Comparison of ENCODE assay signal across 17 cellular contexts in the genomic region with DNA sequence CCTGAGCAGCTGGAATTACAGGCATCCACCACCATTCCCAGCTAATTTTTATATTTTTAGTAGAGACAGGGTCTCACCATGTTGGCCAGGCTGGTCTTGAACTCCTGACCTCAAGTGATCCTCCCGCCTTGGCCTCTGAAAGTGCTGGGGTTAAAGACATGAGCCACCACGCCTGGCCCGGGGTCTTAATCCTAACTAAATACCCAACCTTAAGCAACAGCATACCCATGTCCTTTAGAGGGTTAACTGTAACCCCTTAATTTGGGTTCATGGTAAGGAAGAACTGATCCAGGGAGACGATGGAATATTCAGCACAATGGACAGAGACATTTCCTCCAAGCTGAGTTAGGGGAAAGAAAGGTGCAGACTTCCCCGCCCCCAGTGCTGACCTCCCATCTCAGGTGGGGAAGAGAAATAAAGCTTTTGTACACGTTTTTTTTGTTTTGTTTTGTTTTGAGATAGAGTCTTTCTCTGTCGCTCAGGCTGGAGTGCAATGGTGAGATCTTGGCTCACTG.
DNase-seq lines count a peak whose midpoint lies in the region; ATAC-seq lines count a peak whose summit lies in the region.
"Had no signal": no experiment of that assay in that cellular context is flagged by ENCODE, and none has a peak within 500 bp of the region (broad histone marks: within the 10 kb centered on the region; RNA-seq: fewer than 3 reads in every experiment).

No MANE protein-coding gene starts in this region.

- H3K9me3 ChIP-seq in adipocyte (ENCODE audit: control insufficient read depth, low read length) = no peaks in the 10 kb centered on the region
- H3K9me3 ChIP-seq: Peyer's patch had no signal

- no peaks in the 10 kb centered on the region for H3K36me3 ChIP-seq in adipocyte (ENCODE audit: control insufficient read depth, insufficient read depth, low read length, severe bottlenecking)
- H3K36me3 ChIP-seq: Peyer's patch had no signal

- peak; percentile 16 for DNase-seq in COLO829 (ENCODE audit: low spot score)
- DNase-seq in HuH-7 (ENCODE audit: low spot score) = peak; percentile 77
- peak; percentile 36 for DNase-seq in adipocyte (ENCODE audit: low read depth)
- peak; percentile 76 for DNase-seq in left kidney (ENCODE audit: low read depth, low spot score)
- DNase-seq in middle frontal gyrus (ENCODE audit: extremely low spot score, low spot score) = no peak
- no peak for DNase-seq in C1 segment of cervical spinal cord (lab: John Stamatoyannopoulos, UW)
- DNase-seq: activated CD8-positive, alpha-beta memory T cell treated with anti-CD3 and anti-CD28 coated beads, Interleukin-2, amount 10 ng/mL, durations not matched to agents 7 days and 5 days; activated gamma-delta T cell treated with Interleukin-2 at 50 U/mL for 16 hours; foreskin fibroblast; NCI-H2029 treated with DMSO at 0.1 percent for 48 hours; NCI-H748 treated with DMSO at 0.1 percent for 48 hours; Peyer's patch; retina; SW 1271 had no signal

- peaks cover 3% of the 10 kb centered on the region for H3K27me3 ChIP-seq in adipocyte (replicated peaks; ENCODE audit: control insufficient read depth, insufficient read depth, low read length)
- H3K27me3 ChIP-seq: Peyer's patch had no signal

- ATAC-seq in HG03521 (IDR thresholded peaks at IDR 0.05; ENCODE audit: unreplicated experiment) = no peak
- no peak for ATAC-seq in HG03432 (IDR thresholded peaks at IDR 0.05; ENCODE audit: unreplicated experiment)
- ATAC-seq: activated CD4-positive, CD25-positive, alpha-beta regulatory T cell treated with anti-CD3 and anti-CD28 coated beads, Interleukin-2, amount 50 U/mL, for 24 hours; activated CD8-positive, alpha-beta memory T cell treated with anti-CD3 and anti-CD28 coated beads, Interleukin-2, amount 10 ng/mL, durations not matched to agents 7 days and 5 days had no signal

- no peaks in the 10 kb centered on the region for H3K4me1 ChIP-seq in adipocyte (ENCODE audit: control insufficient read depth, insufficient read depth, low read length)
- H3K4me1 ChIP-seq: Peyer's patch had no signal

- no peak overlapping the region for H3K4me3 ChIP-seq in adipocyte (ENCODE audit: low read length)
- H3K4me3 ChIP-seq: Peyer's patch had no signal

- no peak overlapping the region for H3K9ac ChIP-seq in adipocyte (ENCODE audit: low read length)

Comparison
In these comparisons a context has a peak if more than half of its experiments do, and no peak if none do; other contexts are left out.
1. DNase-seq: peak in COLO829 (single experiment), HuH-7 (single experiment), adipocyte (single experiment) and left kidney (single experiment); none in middle frontal gyrus (single experiment) and C1 segment of cervical spinal cord (0 of 14).